ENCODE assay signal across 19 cellular contexts in the genomic region with DNA sequence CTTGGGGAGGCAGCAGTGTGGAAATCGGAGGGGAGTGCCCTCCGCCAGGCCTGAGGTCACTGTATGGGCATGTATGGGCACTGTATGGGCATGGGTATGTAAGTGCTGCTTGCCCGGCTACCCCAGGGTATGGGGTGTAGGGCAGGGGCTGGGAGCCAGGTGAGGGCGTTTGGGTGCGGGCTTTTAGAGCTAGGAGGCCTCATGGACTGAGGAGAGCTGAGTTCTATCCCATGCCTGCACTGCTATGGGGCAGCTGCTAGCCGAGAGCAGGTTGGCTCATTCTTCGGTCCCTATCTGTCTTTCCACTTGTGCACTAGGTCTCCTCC. TPM values are rescaled to one million over a fixed set of nuclear protein-coding genes. Genes with fewer than 3 reads are reported as not detected.
DNase-seq lines count a peak whose midpoint lies in the region; ATAC-seq, FAIRE-seq and TF ChIP-seq lines count a peak whose summit lies in the region.
"Had no signal": no experiment of that assay in that cellular context is flagged by ENCODE, and none has a peak within 500 bp of the region (broad histone marks: within the 10 kb centered on the region; RNA-seq: fewer than 3 reads in every experiment).

No MANE protein-coding gene starts in this region.

- no peak overlapping the region for H3K4me3 Mint-ChIP-seq in activated naive CD4-positive, alpha-beta T cell treated with anti-CD3 and anti-CD28 coated beads, Interleukin-2, amount 10 ng/mL, durations not matched to agents 7 days and 5 days
- no peak overlapping the region for H3K4me3 Mint-ChIP-seq in naive thymus-derived CD8-positive, alpha-beta T cell

- H3K27me3 ChIP-seq in GM23248 (replicated peaks; ENCODE audit: insufficient read depth) (peaks cover 19% of the 10 kb centered on the region), HUES64 (ENCODE audit: insufficient read depth, low read length) (peaks cover 39% of the 10 kb centered on the region), keratinocyte (ENCODE audit: control insufficient read depth, extremely low read depth, insufficient read depth, low read length) (peaks cover 18% of the 10 kb centered on the region)

- no peaks in the 10 kb centered on the region for H3K9me3 Mint-ChIP-seq in activated naive CD4-positive, alpha-beta T cell treated with anti-CD3 and anti-CD28 coated beads, Interleukin-2, amount 10 ng/mL, durations not matched to agents 7 days and 5 days
- no peaks in the 10 kb centered on the region for H3K9me3 Mint-ChIP-seq in naive thymus-derived CD8-positive, alpha-beta T cell

- no peak overlapping the region for H3K9ac ChIP-seq in GM23248
- H3K9ac ChIP-seq in HUES64 (ENCODE audit: low read depth, low read length): no peak overlapping the region
- H3K9ac ChIP-seq in keratinocyte (ENCODE audit: control insufficient read depth, extremely low read depth, insufficient read depth, low read length): no peak overlapping the region

- CTCF ChIA-PET in activated naive CD4-positive, alpha-beta T cell treated with anti-CD3 and anti-CD28 coated beads, Interleukin-2, amount 10 ng/mL, durations not matched to agents 7 days and 5 days (lab: Charles Lee): no interaction called here

- H3K9me2 ChIP-seq in GM23248 (ENCODE audit: insufficient read depth): no peaks in the 10 kb centered on the region

- H3K4me1 Mint-ChIP-seq in activated naive CD4-positive, alpha-beta T cell treated with anti-CD3 and anti-CD28 coated beads, Interleukin-2, amount 10 ng/mL, durations not matched to agents 7 days and 5 days: peaks cover 13% of the 10 kb centered on the region
- peaks cover 3 to 11% (median 6%) of the 10 kb centered on the region in 4 donors for H3K4me1 Mint-ChIP-seq in naive thymus-derived CD8-positive, alpha-beta T cell

- H3K36me3 Mint-ChIP-seq in activated naive CD4-positive, alpha-beta T cell treated with anti-CD3 and anti-CD28 coated beads, Interleukin-2, amount 10 ng/mL, durations not matched to agents 7 days and 5 days: no peaks in the 10 kb centered on the region
- peaks cover 0 to 2% (median 0%) of the 10 kb centered on the region in 3 donors for H3K36me3 Mint-ChIP-seq in naive thymus-derived CD8-positive, alpha-beta T cell

- in situ Hi-C loops in GM23248 (cut with MboI): no loop called here

- H4K20me1 ChIP-seq in GM23248 (ENCODE audit: insufficient read depth) (no peaks in the 10 kb centered on the region), keratinocyte (ENCODE audit: control insufficient read depth, extremely low read depth, insufficient read depth, low read length) (no peaks in the 10 kb centered on the region)

- H3K27me3 Mint-ChIP-seq in activated naive CD4-positive, alpha-beta T cell treated with anti-CD3 and anti-CD28 coated beads, Interleukin-2, amount 10 ng/mL, durations not matched to agents 7 days and 5 days: peaks cover 84% of the 10 kb centered on the region
- H3K27me3 Mint-ChIP-seq in naive thymus-derived CD8-positive, alpha-beta T cell: peaks cover 22 to 49% (median 38%) of the 10 kb centered on the region in 5 donors

- no peak for TF ChIP-seq CTCF in keratinocyte (optimal IDR thresholded peaks at IDR 0.05 in 1 of 3, IDR thresholded peaks at IDR 0.05 in 1 of 3, conservative IDR thresholded peaks at IDR 0.05 in 1 of 3; ENCODE audit: extremely low read depth in 1 of 3, insufficient read depth in 2 of 3, low read length in 3 of 3)

- no peak for DNase-seq in GM23248
- DNase-seq in keratinocyte (ENCODE audit: low read depth, low spot score): no peak
- no peak for DNase-seq in activated naive CD4-positive, alpha-beta T cell treated with anti-CD3 and anti-CD28 coated beads, Interleukin-2, amount 10 ng/mL, durations not matched to agents 7 days and 5 days
- DNase-seq in NCI-H1436 treated with DMSO at 0.1 percent for 48 hours (lab: John Stamatoyannopoulos, UW): no peak
- no peak for DNase-seq in DMS53 treated with DMSO at 0.1 percent for 48 hours (lab: John Stamatoyannopoulos, UW; ENCODE audit: unreplicated experiment)
- DNase-seq in naive thymus-derived CD8-positive, alpha-beta T cell: no peak
- DNase-seq: DMS 273 treated with DMSO at 0.1 percent for 48 hours, HCEC 1CT, NCI-H1930, NCI-H526 treated with DMSO at 0.1 percent for 48 hours, SIG-M5 had no signal

- H3K9me1 ChIP-seq in keratinocyte (ENCODE audit: control insufficient read depth, extremely low read depth, insufficient read depth, low read length): no peaks in the 10 kb centered on the region

- H3K27ac ChIP-seq in GM23248 (no peak overlapping the region), HUES64 (ENCODE audit: low read depth, low read length) (no peak overlapping the region), keratinocyte (ENCODE audit: control insufficient read depth, insufficient read depth, low read length) (no peak overlapping the region)
- H3K27ac ChIP-seq: A549 had no signal

- H2AFZ ChIP-seq in GM23248 (0 out of 2 replicates have a peak overlapping the region, but pooled peaks have one; percentile 74), keratinocyte (ENCODE audit: control insufficient read depth, low read length) (peak overlapping the region; percentile 63)

- dilution Hi-C loops in keratinocyte (cut with MboI; ENCODE audit: extremely low pct_ligation_motif_present, low sequenced_read_pairs): no loop called here

- POLR2A ChIA-PET in naive thymus-derived CD8-positive, alpha-beta T cell (lab: Charles Lee): no interaction called here

- H3F3A ChIP-seq in GM23248 (ENCODE audit: insufficient read depth): no peaks in the 10 kb centered on the region

- H3K36me3 ChIP-seq in GM23248 (ENCODE audit: low read depth) (no peaks in the 10 kb centered on the region), HUES64 (ENCODE audit: insufficient read depth, low read length) (no peaks in the 10 kb centered on the region), keratinocyte (ENCODE audit: control insufficient read depth in 2 of 2, extremely low read depth in 1 of 2, insufficient read depth in 2 of 2, low read length in 2 of 2) (no peaks in the 10 kb centered on the region)

- no peak overlapping the region for H3K4me2 ChIP-seq in GM23248 (ENCODE audit: unreplicated experiment)
- peak overlapping the region; percentile 60 for H3K4me2 ChIP-seq in keratinocyte (ENCODE audit: control insufficient read depth, extremely low read depth, insufficient read depth, low read depth, low read length)
- H3K4me2 ChIP-seq: A549 had no signal

- H3K27ac Mint-ChIP-seq in activated naive CD4-positive, alpha-beta T cell treated with anti-CD3 and anti-CD28 coated beads, Interleukin-2, amount 10 ng/mL, durations not matched to agents 7 days and 5 days: no peak overlapping the region
- H3K27ac Mint-ChIP-seq in naive thymus-derived CD8-positive, alpha-beta T cell: no peak overlapping the region
- H3K27ac Mint-ChIP-seq: CD14-positive monocyte had no signal

- no peaks in the 10 kb centered on the region for H3K79me2 ChIP-seq in GM23248 (ENCODE audit: insufficient read depth)
- no peaks in the 10 kb centered on the region for H3K79me2 ChIP-seq in keratinocyte (ENCODE audit: control insufficient read depth, insufficient read depth, low read length)

- H3K9me3 ChIP-seq in GM23248 (ENCODE audit: low read depth): no peaks in the 10 kb centered on the region
- H3K9me3 ChIP-seq in HUES64 (ENCODE audit: insufficient read depth, low read depth, low read length): no peaks in the 10 kb centered on the region
- H3K9me3 ChIP-seq in keratinocyte (ENCODE audit: control insufficient read depth, low read depth, low read length): no peaks in the 10 kb centered on the region
- H3K9me3 ChIP-seq: A549 had no signal

- 55 to 61% methylated on average over 7 of the region's 7 CpGs for WGBS in GM23248 (ENCODE audit: low coverage in 1 of 2, low lambda C conversion rate in 2 of 2, missing lambda C conversion rate in 2 of 2), 2 experiments
- WGBS in HUES64: 73% methylated on average over 7 of the region's 7 CpGs

- H3K4me3 ChIP-seq in GM23248 (no peak overlapping the region), HUES64 (ENCODE audit: low read length) (peak overlapping the region; percentile 72), keratinocyte (ENCODE audit: control insufficient read depth in 2 of 3, extremely low read depth in 1 of 3, insufficient read depth in 2 of 3, low read depth in 1 of 3, low read length in 3 of 3) (no peak overlapping the region)
- H3K4me3 ChIP-seq: A549, K562 had no signal

- peak; percentile 54 for ATAC-seq in esophagus mucosa
- ATAC-seq in naive thymus-derived CD8-positive, alpha-beta T cell: no peak
- ATAC-seq: K562 had no signal

- no peaks in the 10 kb centered on the region for H3K4me1 ChIP-seq in GM23248 (ENCODE audit: insufficient read depth)
- H3K4me1 ChIP-seq in HUES64 (ENCODE audit: insufficient read depth, low read length): no peaks in the 10 kb centered on the region
- H3K4me1 ChIP-seq in keratinocyte (ENCODE audit: control insufficient read depth, extremely low read depth, insufficient read depth, low read length): peaks cover 12% of the 10 kb centered on the region
- H3K4me1 ChIP-seq: A549 had no signal

- FAIRE-seq in keratinocyte (lab: Jason Lieb, UNC): no peak
- FAIRE-seq: A549, K562 had no signal

RNA-seq across cellular contexts. Expression of gene PKLR, which starts 5.3 kb away (rescaled TPM):
- not detected in 2 replicates for total RNA-seq in GM23248 (2014; rRNA removed; shearing (Covaris generic))
- polyA plus RNA-seq in GM23248 (2016; fragmentation: Nextera tagmentation; extraction: Ambion mirVana) (0.08 TPM in 1 of 2 replicates, not detected in the other), keratinocyte (0.03 to 0.04 TPM in 2 of 3 replicates, not detected in the other)
- polyA plus RNA-seq in HUES64 (2013, experiment 1 of 2): 0.70 TPM
- 1.1 TPM for polyA plus RNA-seq in HUES64 (2013, experiment 2 of 2)
- 0.20 TPM for total RNA-seq in esophagus mucosa
- not detected for polyA plus RNA-seq in keratinocyte (2011; ENCODE audit: low read depth)
- 0.03 and 0.05 TPM in 2 replicates for polyA plus RNA-seq in keratinocyte (2011; cell fraction: cytosol; rRNA removed)
- 0.05 TPM in 1 of 2 replicates, not detected in the other for polyA plus RNA-seq in keratinocyte (2011; cell fraction: nucleus; rRNA removed)
- polyA plus RNA-seq in keratinocyte (2012; ENCODE audit: low replicate concordance): 0.11 TPM in 1 of 2 replicates, not detected in the other
- 0.06 TPM in 1 of 3 replicates, not detected in the others for polyA minus RNA-seq in keratinocyte
- polyA minus RNA-seq in keratinocyte (2011; cell fraction: cytosol; rRNA and poly(A)+ RNA removed): not detected
- not detected in 2 replicates for polyA minus RNA-seq in keratinocyte (2011; cell fraction: nucleus; rRNA and poly(A)+ RNA removed)
- total RNA-seq in naive thymus-derived CD8-positive, alpha-beta T cell: not detected
- polyA plus RNA-seq in naive thymus-derived CD8-positive, alpha-beta T cell: not detected
- total RNA-seq: Daoy, HT1080, RPMI7951 had no signal
- polyA plus RNA-seq: CD14-positive monocyte had no signal

RNA-seq across cellular contexts. Expression of gene FDPS, which starts 12.8 kb away (rescaled TPM):
- 96.3 and 103 TPM in 2 replicates for total RNA-seq in GM23248 (2014; rRNA removed; shearing (Covaris generic))
- polyA plus RNA-seq in GM23248 (2016; fragmentation: Nextera tagmentation; extraction: Ambion mirVana) (106 and 116 TPM in 2 replicates), keratinocyte (669 to 898 TPM (median 821 TPM) in 3 replicates)
- polyA plus RNA-seq in HUES64 (2013, experiment 1 of 2): 396 TPM
- polyA plus RNA-seq in HUES64 (2013, experiment 2 of 2): 471 TPM
- 401 TPM for total RNA-seq in esophagus mucosa
- 124 TPM for polyA plus RNA-seq in keratinocyte (2011; ENCODE audit: low read depth)
- polyA plus RNA-seq in keratinocyte (2011; cell fraction: cytosol; rRNA removed): 608 and 610 TPM in 2 replicates
- 923 and 1,085 TPM in 2 replicates for polyA plus RNA-seq in keratinocyte (2011; cell fraction: nucleus; rRNA removed)
- polyA plus RNA-seq in keratinocyte (2012; ENCODE audit: low replicate concordance): 213 and 963 TPM in 2 replicates
- polyA minus RNA-seq in keratinocyte: 315 to 366 TPM (median 363 TPM) in 3 replicates
- polyA minus RNA-seq in keratinocyte (2011; cell fraction: cytosol; rRNA and poly(A)+ RNA removed): 264 TPM
- 237 and 276 TPM in 2 replicates for polyA minus RNA-seq in keratinocyte (2011; cell fraction: nucleus; rRNA and poly(A)+ RNA removed)
- total RNA-seq in naive thymus-derived CD8-positive, alpha-beta T cell: 10 to 100 TPM; 78.9 to 87.1 TPM
- polyA plus RNA-seq in naive thymus-derived CD8-positive, alpha-beta T cell: 100 to 1,000 TPM in 2 of 3 donors, 10 to 100 TPM in 1; 97.2 to 120 (median 105) TPM

RNA-seq across cellular contexts. Expression of gene HCN3, which starts 18.6 kb away (rescaled TPM):
- 0.76 and 1.4 TPM in 2 replicates for total RNA-seq in GM23248 (2014; rRNA removed; shearing (Covaris generic))
- polyA plus RNA-seq in GM23248 (2016; fragmentation: Nextera tagmentation; extraction: Ambion mirVana) (1.6 and 1.9 TPM in 2 replicates), keratinocyte (2.9 to 4.8 TPM (median 3.0 TPM) in 3 replicates)
- 2.7 TPM for polyA plus RNA-seq in HUES64 (2013, experiment 1 of 2)
- polyA plus RNA-seq in HUES64 (2013, experiment 2 of 2): 4.3 TPM
- total RNA-seq in esophagus mucosa: 1.7 TPM
- polyA plus RNA-seq in keratinocyte (2011; ENCODE audit: low read depth): 1.3 TPM
- polyA plus RNA-seq in keratinocyte (2011; cell fraction: cytosol; rRNA removed): 1.4 and 1.5 TPM in 2 replicates
- 19.9 and 21.8 TPM in 2 replicates for polyA plus RNA-seq in keratinocyte (2011; cell fraction: nucleus; rRNA removed)
- 1.2 and 1.9 TPM in 2 replicates for polyA plus RNA-seq in keratinocyte (2012; ENCODE audit: low replicate concordance)
- 4.9 to 6.6 TPM (median 5.9 TPM) in 3 replicates for polyA minus RNA-seq in keratinocyte
- polyA minus RNA-seq in keratinocyte (2011; cell fraction: cytosol; rRNA and poly(A)+ RNA removed): 1.9 TPM
- 3.4 and 5.6 TPM in 2 replicates for polyA minus RNA-seq in keratinocyte (2011; cell fraction: nucleus; rRNA and poly(A)+ RNA removed)
- 1 to 10 TPM; 3.9 to 4.1 TPM for total RNA-seq in naive thymus-derived CD8-positive, alpha-beta T cell
- polyA plus RNA-seq in naive thymus-derived CD8-positive, alpha-beta T cell: under 1 TPM in 2 of 3 donors, not detected in 1; 0.20 to 0.51 TPM

RNA-seq across cellular contexts. Expression of gene CLK2, which starts 22.6 kb away (rescaled TPM):
- 16.8 and 24.0 TPM in 2 replicates for total RNA-seq in GM23248 (2014; rRNA removed; shearing (Covaris generic))
- polyA plus RNA-seq in GM23248 (2016; fragmentation: Nextera tagmentation; extraction: Ambion mirVana): 10.2 and 10.4 TPM in 2 replicates
- 54.0 TPM for polyA plus RNA-seq in HUES64 (2013, experiment 1 of 2)
- polyA plus RNA-seq in HUES64 (2013, experiment 2 of 2): 50.2 TPM
- 16.9 TPM for total RNA-seq in esophagus mucosa
- 42.1 to 45.3 TPM (median 43.1 TPM) in 3 replicates for polyA plus RNA-seq in keratinocyte
- 20.3 TPM for polyA plus RNA-seq in keratinocyte (2011; ENCODE audit: low read depth)
- polyA plus RNA-seq in keratinocyte (2011; cell fraction: cytosol; rRNA removed): 14.0 and 15.8 TPM in 2 replicates
- polyA plus RNA-seq in keratinocyte (2011; cell fraction: nucleus; rRNA removed): 141 and 160 TPM in 2 replicates
- polyA plus RNA-seq in keratinocyte (2012; ENCODE audit: low replicate concordance): 23.4 and 26.4 TPM in 2 replicates
- polyA minus RNA-seq in keratinocyte: 26.4 to 66.1 TPM (median 42.9 TPM) in 3 replicates
- polyA minus RNA-seq in keratinocyte (2011; cell fraction: cytosol; rRNA and poly(A)+ RNA removed): 20.3 TPM
- polyA minus RNA-seq in keratinocyte (2011; cell fraction: nucleus; rRNA and poly(A)+ RNA removed): 24.1 and 33.3 TPM in 2 replicates
- total RNA-seq in naive thymus-derived CD8-positive, alpha-beta T cell: 100 to 1,000 TPM; 115 to 134 TPM
- 10 to 100 TPM; 11.3 to 22.6 (median 12.9) TPM for polyA plus RNA-seq in naive thymus-derived CD8-positive, alpha-beta T cell

RNA-seq across cellular contexts. Expression of gene RUSC1, which starts 24.8 kb away (rescaled TPM):
- 31.9 and 34.4 TPM in 2 replicates for total RNA-seq in GM23248 (2014; rRNA removed; shearing (Covaris generic))
- polyA plus RNA-seq in GM23248 (2016; fragmentation: Nextera tagmentation; extraction: Ambion mirVana) (30.4 and 32.6 TPM in 2 replicates), keratinocyte (32.4 to 40.3 TPM (median 32.8 TPM) in 3 replicates)
- 42.8 TPM for polyA plus RNA-seq in HUES64 (2013, experiment 1 of 2)
- 38.7 TPM for polyA plus RNA-seq in HUES64 (2013, experiment 2 of 2)
- 40.7 TPM for total RNA-seq in esophagus mucosa
- 6.3 TPM for polyA plus RNA-seq in keratinocyte (2011; ENCODE audit: low read depth)
- polyA plus RNA-seq in keratinocyte (2011; cell fraction: cytosol; rRNA removed): 30.5 and 36.2 TPM in 2 replicates
- 61.0 and 78.5 TPM in 2 replicates for polyA plus RNA-seq in keratinocyte (2011; cell fraction: nucleus; rRNA removed)
- 21.8 and 33.9 TPM in 2 replicates for polyA plus RNA-seq in keratinocyte (2012; ENCODE audit: low replicate concordance)
- polyA minus RNA-seq in keratinocyte: 22.4 to 42.9 TPM (median 29.8 TPM) in 3 replicates
- 38.6 TPM for polyA minus RNA-seq in keratinocyte (2011; cell fraction: cytosol; rRNA and poly(A)+ RNA removed)
- 20.0 and 22.3 TPM in 2 replicates for polyA minus RNA-seq in keratinocyte (2011; cell fraction: nucleus; rRNA and poly(A)+ RNA removed)
- 10 to 100 TPM; 16.1 to 16.3 TPM for total RNA-seq in naive thymus-derived CD8-positive, alpha-beta T cell
- 1 to 10 TPM; 4.4 to 7.9 (median 7.5) TPM for polyA plus RNA-seq in naive thymus-derived CD8-positive, alpha-beta T cell
